8 cellular contexts compared by ENCODE assay signal in genomic region chr15:77907824-77908751, GRCh38.
DNase-seq lines count a peak whose midpoint lies in the region; ATAC-seq and TF ChIP-seq lines count a peak whose summit lies in the region.

No MANE protein-coding gene starts in this region.

- in situ Hi-C loops in mammary epithelial cell (cut with MboI; ENCODE audit: low sequenced_read_pairs in 2 of 2), result no loop called here

- H3K4me3 ChIP-seq in SJCRH30 (no peak overlapping the region), mammary epithelial cell (replicated peaks in 1 of 3; ENCODE audit: insufficient read depth in 1 of 3, low read depth in 2 of 3, low read length in 3 of 3) (no peak overlapping the region), mucosa of descending colon (no peak overlapping the region), WERI-Rb-1 (ENCODE audit: low read depth, low read length) (no peak overlapping the region), gastroesophageal sphincter (no peak overlapping the region)

- no peaks in the 10 kb centered on the region for H3K4me1 ChIP-seq in SJCRH30
- peaks cover 3% of the 10 kb centered on the region for H3K4me1 ChIP-seq in mammary epithelial cell (ENCODE audit: insufficient read depth, low read length)
- H3K4me1 ChIP-seq in mucosa of descending colon (ENCODE audit: low read depth), result peaks cover 4% of the 10 kb centered on the region
- H3K4me1 ChIP-seq in gastroesophageal sphincter, result peaks cover 0 to 5% (median 0%) of the 10 kb centered on the region in 3 donors

- dilution Hi-C loops in mammary epithelial cell (cut with HindIII; ENCODE audit: low sequenced_read_pairs), result no loop called here

- 62% methylated on average over 17 of the region's 28 CpGs for WGBS in mammary epithelial cell (ENCODE audit: low coverage, missing lambda C conversion rate)
- 13 to 17% methylated on average over 2 to 6 of the region's 28 CpGs for WGBS in gastroesophageal sphincter (ENCODE audit: low coverage in 1 of 2), 2 donors

- CTCF ChIA-PET in mammary epithelial cell (lab: Charles Lee; ENCODE audit: low non-redundant PET), result no interaction called here

- H3K27ac ChIP-seq in C4-2B, result no peak overlapping the region
- no peak overlapping the region for H3K27ac ChIP-seq in SJCRH30
- H3K27ac ChIP-seq in mammary epithelial cell (ENCODE audit: insufficient read depth, low read depth, low read length), result no peak overlapping the region
- no peak overlapping the region for H3K27ac ChIP-seq in WERI-Rb-1
- no peak overlapping the region for H3K27ac ChIP-seq in gastroesophageal sphincter

- TF ChIP-seq CTCF in C4-2B (conservative IDR thresholded peaks at IDR 0.05), result peak; percentile 71
- peak; percentile 29 to 51 for TF ChIP-seq CTCF in mammary epithelial cell (conservative IDR thresholded peaks at IDR 0.05 in 1 of 2, IDR thresholded peaks at IDR 0.05 in 1 of 2; ENCODE audit: extremely low read depth in 1 of 2, insufficient read depth in 1 of 2, low read depth in 1 of 2, low read length in 2 of 2)
- peak; percentile 46 for TF ChIP-seq CTCF in mucosa of descending colon (IDR thresholded peaks at IDR 0.05)
- no peak for TF ChIP-seq CTCF in WERI-Rb-1 (IDR thresholded peaks at IDR 0.05; ENCODE audit: low read depth, low read length)
- TF ChIP-seq CTCF in gastroesophageal sphincter (IDR thresholded peaks at IDR 0.05), result peak in 1 of 4 experiments; percentile 43

- no TSS peak for BruUV-seq in mammary epithelial cell (replicated peaks; lab: Mats Ljungman, UMichigan)

- intact Hi-C loops in mammary epithelial cell (cut with micrococcal nuclease) (no loop called here), mucosa of descending colon (cut with DNase I, micrococcal nuclease) (no loop called here)

- peak; percentile 27 for DNase-seq in HCEC 1CT
- DNase-seq in SJCRH30, result peak; percentile 70 to 75
- DNase-seq in mammary epithelial cell, result no peak
- peak; percentile 78 to 82 (median 79) for DNase-seq in mucosa of descending colon
- no peak for DNase-seq in WERI-Rb-1

- H3K9me3 ChIP-seq in SJCRH30 (replicated peaks), result no peaks in the 10 kb centered on the region
- no peaks in the 10 kb centered on the region for H3K9me3 ChIP-seq in mammary epithelial cell (replicated peaks; ENCODE audit: insufficient read depth, low read length)
- no peaks in the 10 kb centered on the region for H3K9me3 ChIP-seq in mucosa of descending colon
- no peaks in the 10 kb centered on the region for H3K9me3 ChIP-seq in WERI-Rb-1 (ENCODE audit: severe bottlenecking)
- no peaks in the 10 kb centered on the region for H3K9me3 ChIP-seq in gastroesophageal sphincter

- H3K9ac ChIP-seq in mammary epithelial cell (ENCODE audit: insufficient read depth, low read length), result no peak overlapping the region

- TF ChIP-seq POLR2A in gastroesophageal sphincter (IDR thresholded peaks at IDR 0.05), result no peak

- H3K4me2 ChIP-seq in mammary epithelial cell (ENCODE audit: insufficient read depth, low read depth, low read length), result no peak overlapping the region

- no peak for TF ChIP-seq EP300 in gastroesophageal sphincter (IDR thresholded peaks at IDR 0.05)

- no peaks in the 10 kb centered on the region for H3K27me3 ChIP-seq in SJCRH30
- H3K27me3 ChIP-seq in mammary epithelial cell (ENCODE audit: insufficient read depth, low read length), result no peaks in the 10 kb centered on the region
- H3K27me3 ChIP-seq in WERI-Rb-1 (ENCODE audit: insufficient read depth, low read depth, severe bottlenecking), result no peaks in the 10 kb centered on the region
- peaks cover 30% of the 10 kb centered on the region for H3K27me3 ChIP-seq in gastroesophageal sphincter

- no peaks in the 10 kb centered on the region for H4K20me1 ChIP-seq in mammary epithelial cell (ENCODE audit: insufficient read depth, low read length)

- ATAC-seq in mucosa of descending colon (peak; percentile 91), gastroesophageal sphincter (no peak), HG03097 (IDR thresholded peaks at IDR 0.05; ENCODE audit: low FRiP score, unreplicated experiment) (no peak)

- H3K36me3 ChIP-seq in SJCRH30 (no peaks in the 10 kb centered on the region), mammary epithelial cell (ENCODE audit: insufficient read depth, low read length) (no peaks in the 10 kb centered on the region), mucosa of descending colon (ENCODE audit: low read depth) (no peaks in the 10 kb centered on the region), WERI-Rb-1 (no peaks in the 10 kb centered on the region), gastroesophageal sphincter (no peaks in the 10 kb centered on the region)

- H3K79me2 ChIP-seq in mammary epithelial cell (ENCODE audit: insufficient read depth, low read length), result no peaks in the 10 kb centered on the region

- no peak overlapping the region for H2AFZ ChIP-seq in mammary epithelial cell (ENCODE audit: low read depth, low read length)

Comparison
In these comparisons a context has a peak if more than half of its experiments do, and no peak if none do; other contexts are left out.
1. DNase-seq: peak in HCEC 1CT (single experiment), SJCRH30 (2 of 2) and mucosa of descending colon (3 of 3); none in mammary epithelial cell (single experiment) and WERI-Rb-1 (single experiment).